1 cellular context compared by ENCODE assay signal in genomic region chr19:14054721-14055120, GRCh38.
TF ChIP-seq lines count a peak whose summit lies in the region.

No MANE protein-coding gene starts in this region.

TF ChIP-seq in K562, 482 proteins besides CTCF, POLR2A, EP300 and RAD21:
- TF ChIP-seq MCM7 (IDR thresholded peaks at IDR 0.05) (no peak), EZH2 (IDR thresholded peaks at IDR 0.05; ENCODE audit: borderline replicate concordance, low read depth, low read length) (no peak), NFATC3 (IDR thresholded peaks at IDR 0.05) (no peak), FIP1L1 (IDR thresholded peaks at IDR 0.05; ENCODE audit: low read depth, low read length, poor library complexity, severe bottlenecking) (no peak), HLTF (IDR thresholded peaks at IDR 0.05) (no peak), E4F1 (CRISPR knock-in tag; IDR thresholded peaks at IDR 0.05; ENCODE audit: borderline replicate concordance) (no peak), NFRKB (IDR thresholded peaks at IDR 0.05; ENCODE audit: low read depth) (no peak), TAF9B (IDR thresholded peaks at IDR 0.05; ENCODE audit: partially characterized antibody) (no peak), ZNF311 (CRISPR knock-in tag; IDR thresholded peaks at IDR 0.05) (no peak), ETS1 (conservative IDR thresholded peaks at IDR 0.05; ENCODE audit: control insufficient read depth, low read depth, low read length) (no peak), FOXK1 (CRISPR knock-in tag; IDR thresholded peaks at IDR 0.05; ENCODE audit: borderline replicate concordance) (no peak), RNF219 (CRISPR knock-in tag; IDR thresholded peaks at IDR 0.05) (no peak), GABPA (tag; conservative IDR thresholded peaks at IDR 0.05; ENCODE audit: low read depth) (no peak), ZC3H4 (CRISPR knock-in tag; IDR thresholded peaks at IDR 0.05; ENCODE audit: borderline replicate concordance) (no peak), ID3 (CRISPR knock-in tag; IDR thresholded peaks at IDR 0.05) (no peak), ID3 (tag; IDR thresholded peaks at IDR 0.05) (no peak), ZFP91 (CRISPR knock-in tag; IDR thresholded peaks at IDR 0.05) (no peak), ZNF444 (CRISPR knock-in tag; IDR thresholded peaks at IDR 0.05) (no peak), ZBTB7A (IDR thresholded peaks at IDR 0.05; ENCODE audit: borderline replicate concordance, control insufficient read depth, low read depth, low read length) (no peak)
